In the genomic region with DNA sequence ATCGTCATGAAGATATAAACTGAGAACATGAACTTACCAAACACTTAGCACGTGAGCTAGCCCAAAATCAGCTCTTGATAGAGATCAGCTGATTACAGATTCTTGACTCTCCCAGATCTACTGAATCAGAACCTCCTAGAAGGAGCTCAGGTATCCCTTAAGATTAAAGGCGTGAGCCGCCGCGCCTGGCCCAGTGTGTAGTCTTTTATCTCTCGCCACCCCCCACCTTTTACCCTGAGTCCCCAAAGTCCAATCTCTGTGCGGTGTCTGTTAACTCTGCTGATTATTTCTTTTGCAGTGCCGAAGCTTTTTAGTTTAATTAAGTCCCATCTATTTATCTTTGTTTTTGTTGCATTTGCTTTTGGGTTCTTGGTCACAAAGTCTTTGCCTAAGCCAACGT, we compare ENCODE assay signal across 1 cellular context.
TF ChIP-seq lines count a peak whose summit lies in the region.

No MANE protein-coding gene starts in this region.

TF ChIP-seq in GM12878, 131 proteins besides CTCF, POLR2A, EP300 and RAD21 (continued from another document):
- TF ChIP-seq, protein P1, sequence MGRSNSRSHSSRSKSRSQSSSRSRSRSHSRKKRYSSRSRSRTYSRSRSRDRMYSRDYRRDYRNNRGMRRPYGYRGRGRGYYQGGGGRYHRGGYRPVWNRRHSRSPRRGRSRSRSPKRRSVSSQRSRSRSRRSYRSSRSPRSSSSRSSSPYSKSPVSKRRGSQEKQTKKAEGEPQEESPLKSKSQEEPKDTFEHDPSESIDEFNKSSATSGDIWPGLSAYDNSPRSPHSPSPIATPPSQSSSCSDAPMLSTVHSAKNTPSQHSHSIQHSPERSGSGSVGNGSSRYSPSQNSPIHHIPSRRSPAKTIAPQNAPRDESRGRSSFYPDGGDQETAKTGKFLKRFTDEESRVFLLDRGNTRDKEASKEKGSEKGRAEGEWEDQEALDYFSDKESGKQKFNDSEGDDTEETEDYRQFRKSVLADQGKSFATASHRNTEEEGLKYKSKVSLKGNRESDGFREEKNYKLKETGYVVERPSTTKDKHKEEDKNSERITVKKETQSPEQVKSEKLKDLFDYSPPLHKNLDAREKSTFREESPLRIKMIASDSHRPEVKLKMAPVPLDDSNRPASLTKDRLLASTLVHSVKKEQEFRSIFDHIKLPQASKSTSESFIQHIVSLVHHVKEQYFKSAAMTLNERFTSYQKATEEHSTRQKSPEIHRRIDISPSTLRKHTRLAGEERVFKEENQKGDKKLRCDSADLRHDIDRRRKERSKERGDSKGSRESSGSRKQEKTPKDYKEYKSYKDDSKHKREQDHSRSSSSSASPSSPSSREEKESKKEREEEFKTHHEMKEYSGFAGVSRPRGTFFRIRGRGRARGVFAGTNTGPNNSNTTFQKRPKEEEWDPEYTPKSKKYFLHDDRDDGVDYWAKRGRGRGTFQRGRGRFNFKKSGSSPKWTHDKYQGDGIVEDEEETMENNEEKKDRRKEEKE (IDR thresholded peaks at IDR 0.05): no peak
- TF ChIP-seq, protein P2, sequence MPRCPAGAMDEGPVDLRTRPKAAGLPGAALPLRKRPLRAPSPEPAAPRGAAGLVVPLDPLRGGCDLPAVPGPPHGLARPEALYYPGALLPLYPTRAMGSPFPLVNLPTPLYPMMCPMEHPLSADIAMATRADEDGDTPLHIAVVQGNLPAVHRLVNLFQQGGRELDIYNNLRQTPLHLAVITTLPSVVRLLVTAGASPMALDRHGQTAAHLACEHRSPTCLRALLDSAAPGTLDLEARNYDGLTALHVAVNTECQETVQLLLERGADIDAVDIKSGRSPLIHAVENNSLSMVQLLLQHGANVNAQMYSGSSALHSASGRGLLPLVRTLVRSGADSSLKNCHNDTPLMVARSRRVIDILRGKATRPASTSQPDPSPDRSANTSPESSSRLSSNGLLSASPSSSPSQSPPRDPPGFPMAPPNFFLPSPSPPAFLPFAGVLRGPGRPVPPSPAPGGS (IDR thresholded peaks at IDR 0.05; ENCODE audit: borderline replicate concordance, insufficient read depth, low read depth, low read length, poor library complexity, severe bottlenecking): no peak
- TF ChIP-seq, protein P3, sequence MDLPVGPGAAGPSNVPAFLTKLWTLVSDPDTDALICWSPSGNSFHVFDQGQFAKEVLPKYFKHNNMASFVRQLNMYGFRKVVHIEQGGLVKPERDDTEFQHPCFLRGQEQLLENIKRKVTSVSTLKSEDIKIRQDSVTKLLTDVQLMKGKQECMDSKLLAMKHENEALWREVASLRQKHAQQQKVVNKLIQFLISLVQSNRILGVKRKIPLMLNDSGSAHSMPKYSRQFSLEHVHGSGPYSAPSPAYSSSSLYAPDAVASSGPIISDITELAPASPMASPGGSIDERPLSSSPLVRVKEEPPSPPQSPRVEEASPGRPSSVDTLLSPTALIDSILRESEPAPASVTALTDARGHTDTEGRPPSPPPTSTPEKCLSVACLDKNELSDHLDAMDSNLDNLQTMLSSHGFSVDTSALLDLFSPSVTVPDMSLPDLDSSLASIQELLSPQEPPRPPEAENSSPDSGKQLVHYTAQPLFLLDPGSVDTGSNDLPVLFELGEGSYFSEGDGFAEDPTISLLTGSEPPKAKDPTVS (IDR thresholded peaks at IDR 0.05; ENCODE audit: low read depth, low read length): no peak
- TF ChIP-seq, protein P4, sequence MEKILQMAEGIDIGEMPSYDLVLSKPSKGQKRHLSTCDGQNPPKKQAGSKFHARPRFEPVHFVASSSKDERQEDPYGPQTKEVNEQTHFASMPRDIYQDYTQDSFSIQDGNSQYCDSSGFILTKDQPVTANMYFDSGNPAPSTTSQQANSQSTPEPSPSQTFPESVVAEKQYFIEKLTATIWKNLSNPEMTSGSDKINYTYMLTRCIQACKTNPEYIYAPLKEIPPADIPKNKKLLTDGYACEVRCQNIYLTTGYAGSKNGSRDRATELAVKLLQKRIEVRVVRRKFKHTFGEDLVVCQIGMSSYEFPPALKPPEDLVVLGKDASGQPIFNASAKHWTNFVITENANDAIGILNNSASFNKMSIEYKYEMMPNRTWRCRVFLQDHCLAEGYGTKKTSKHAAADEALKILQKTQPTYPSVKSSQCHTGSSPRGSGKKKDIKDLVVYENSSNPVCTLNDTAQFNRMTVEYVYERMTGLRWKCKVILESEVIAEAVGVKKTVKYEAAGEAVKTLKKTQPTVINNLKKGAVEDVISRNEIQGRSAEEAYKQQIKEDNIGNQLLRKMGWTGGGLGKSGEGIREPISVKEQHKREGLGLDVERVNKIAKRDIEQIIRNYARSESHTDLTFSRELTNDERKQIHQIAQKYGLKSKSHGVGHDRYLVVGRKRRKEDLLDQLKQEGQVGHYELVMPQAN (conservative IDR thresholded peaks at IDR 0.05): no peak
- TF ChIP-seq ZNF217 (IDR thresholded peaks at IDR 0.05) (no peak), ZBED1 (IDR thresholded peaks at IDR 0.05; ENCODE audit: borderline replicate concordance) (no peak), TCF3 (IDR thresholded peaks at IDR 0.05; ENCODE audit: borderline replicate concordance, insufficient read depth, low read depth, low read length) (no peak), STAT3 (IDR thresholded peaks at IDR 0.05; ENCODE audit: low read depth, low read length) (no peak), SMAD5 (IDR thresholded peaks at IDR 0.05; ENCODE audit: low read depth) (no peak), CEBPB (IDR thresholded peaks at IDR 0.05; ENCODE audit: borderline replicate concordance in 1 of 2, low read depth in 2 of 2, low read length in 2 of 2) (no peak), LARP7 (IDR thresholded peaks at IDR 0.05) (no peak)
- TF ChIP-seq, protein P5, sequence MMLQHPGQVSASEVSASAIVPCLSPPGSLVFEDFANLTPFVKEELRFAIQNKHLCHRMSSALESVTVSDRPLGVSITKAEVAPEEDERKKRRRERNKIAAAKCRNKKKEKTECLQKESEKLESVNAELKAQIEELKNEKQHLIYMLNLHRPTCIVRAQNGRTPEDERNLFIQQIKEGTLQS (IDR thresholded peaks at IDR 0.05; ENCODE audit: borderline replicate concordance, extremely low read depth, low read depth, low read length): no peak
- TF ChIP-seq, protein P6, sequence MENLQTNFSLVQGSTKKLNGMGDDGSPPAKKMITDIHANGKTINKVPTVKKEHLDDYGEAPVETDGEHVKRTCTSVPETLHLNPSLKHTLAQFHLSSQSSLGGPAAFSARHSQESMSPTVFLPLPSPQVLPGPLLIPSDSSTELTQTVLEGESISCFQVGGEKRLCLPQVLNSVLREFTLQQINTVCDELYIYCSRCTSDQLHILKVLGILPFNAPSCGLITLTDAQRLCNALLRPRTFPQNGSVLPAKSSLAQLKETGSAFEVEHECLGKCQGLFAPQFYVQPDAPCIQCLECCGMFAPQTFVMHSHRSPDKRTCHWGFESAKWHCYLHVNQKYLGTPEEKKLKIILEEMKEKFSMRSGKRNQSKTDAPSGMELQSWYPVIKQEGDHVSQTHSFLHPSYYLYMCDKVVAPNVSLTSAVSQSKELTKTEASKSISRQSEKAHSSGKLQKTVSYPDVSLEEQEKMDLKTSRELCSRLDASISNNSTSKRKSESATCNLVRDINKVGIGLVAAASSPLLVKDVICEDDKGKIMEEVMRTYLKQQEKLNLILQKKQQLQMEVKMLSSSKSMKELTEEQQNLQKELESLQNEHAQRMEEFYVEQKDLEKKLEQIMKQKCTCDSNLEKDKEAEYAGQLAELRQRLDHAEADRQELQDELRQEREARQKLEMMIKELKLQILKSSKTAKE (IDR thresholded peaks at IDR 0.05; ENCODE audit: low read depth, poor library complexity, severe bottlenecking): no peak
